ENCODE assay signal across 1 cellular context in the genomic region with DNA sequence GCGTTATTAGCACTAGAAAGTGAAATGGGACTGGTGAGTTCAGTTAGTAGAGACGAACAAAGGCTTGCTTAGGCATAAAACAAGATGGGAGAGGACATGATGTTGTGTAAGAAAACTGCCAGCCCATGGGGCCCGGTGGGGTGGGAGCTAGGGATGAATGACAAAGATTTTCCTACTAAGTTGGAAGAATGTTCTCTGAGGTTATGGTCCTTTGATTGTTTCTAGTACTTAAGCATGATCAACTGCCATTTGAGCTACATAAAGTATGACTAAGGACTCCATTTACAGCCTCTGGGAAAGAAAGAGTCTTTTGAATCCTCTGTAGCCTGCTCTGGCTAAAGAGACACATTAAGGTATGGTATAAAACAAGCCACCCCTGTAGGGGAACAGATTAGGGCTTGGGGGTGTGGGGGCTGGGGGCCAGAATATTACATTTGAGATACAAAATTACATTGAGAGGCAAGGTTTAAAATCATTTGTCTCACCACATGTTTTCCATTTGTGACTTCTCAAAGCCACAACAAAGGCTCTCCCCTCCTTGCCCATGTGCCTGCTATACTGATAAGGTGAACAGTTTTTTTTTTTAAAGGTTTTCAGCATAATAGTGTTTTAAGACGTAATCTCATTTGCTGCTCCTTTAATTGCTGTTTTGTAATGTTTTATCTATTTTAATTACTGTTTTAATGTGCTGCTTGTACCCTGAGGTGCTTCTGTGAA.
TF ChIP-seq lines count a peak whose summit lies in the region.

No MANE protein-coding gene starts in this region.

TF ChIP-seq in HepG2, 621 proteins besides CTCF, POLR2A, EP300 and RAD21 (continued from another document):
- TF ChIP-seq ZNF503 (CRISPR knock-in tag; IDR thresholded peaks at IDR 0.05) = no peak
- TF ChIP-seq ZFY (CRISPR knock-in tag; IDR thresholded peaks at IDR 0.05) = no peak
- TF ChIP-seq NFIB (CRISPR knock-in tag; IDR thresholded peaks at IDR 0.05; ENCODE audit: borderline replicate concordance) = no peak
